In the genomic region with DNA sequence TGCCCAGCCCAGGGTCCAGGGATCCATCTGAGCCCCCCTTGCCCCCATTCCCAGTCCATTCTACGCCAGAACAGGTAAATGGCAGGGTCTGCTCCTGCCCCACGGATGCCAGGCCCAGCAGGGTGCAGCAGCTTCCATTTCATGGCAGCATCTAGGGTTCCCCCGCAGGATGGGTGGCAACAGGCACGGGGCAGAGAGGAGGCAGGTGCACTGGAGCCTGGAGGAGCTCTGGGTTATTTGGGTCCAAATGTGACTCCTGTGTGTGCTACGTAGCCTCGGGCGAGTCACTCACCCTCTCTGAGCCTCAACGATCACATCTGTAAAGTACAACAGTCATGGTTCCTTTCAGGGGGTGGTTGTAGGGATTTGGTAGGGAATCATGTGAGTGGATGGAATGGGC, we compare ENCODE assay signal across 1 cellular context.
TF ChIP-seq lines count a peak whose summit lies in the region.

No MANE protein-coding gene starts in this region.

TF ChIP-seq in K562, 482 proteins besides CTCF, POLR2A, EP300 and RAD21:
- TF ChIP-seq NR4A1 (CRISPR knock-in tag; IDR thresholded peaks at IDR 0.05) (no peak), NR4A1 (tag; IDR thresholded peaks at IDR 0.05) (no peak), YBX1 (IDR thresholded peaks at IDR 0.05) (no peak), ZNF41 (CRISPR knock-in tag; conservative IDR thresholded peaks at IDR 0.05) (no peak), ZNF512 (tag; IDR thresholded peaks at IDR 0.05) (no peak), SAFB2 (IDR thresholded peaks at IDR 0.05; ENCODE audit: borderline replicate concordance, low read depth, low read length, severe bottlenecking) (no peak), C11orf30 (IDR thresholded peaks at IDR 0.05; ENCODE audit: low read depth) (no peak), RFX5 (IDR thresholded peaks at IDR 0.05; ENCODE audit: low read depth, low read length) (no peak), SREBF2 (CRISPR knock-in tag; IDR thresholded peaks at IDR 0.05) (no peak), NCOR1 (IDR thresholded peaks at IDR 0.05) (no peak), ARID3A (IDR thresholded peaks at IDR 0.05; ENCODE audit: borderline replicate concordance, low read depth, low read length) (no peak)
- TF ChIP-seq, protein P1, sequence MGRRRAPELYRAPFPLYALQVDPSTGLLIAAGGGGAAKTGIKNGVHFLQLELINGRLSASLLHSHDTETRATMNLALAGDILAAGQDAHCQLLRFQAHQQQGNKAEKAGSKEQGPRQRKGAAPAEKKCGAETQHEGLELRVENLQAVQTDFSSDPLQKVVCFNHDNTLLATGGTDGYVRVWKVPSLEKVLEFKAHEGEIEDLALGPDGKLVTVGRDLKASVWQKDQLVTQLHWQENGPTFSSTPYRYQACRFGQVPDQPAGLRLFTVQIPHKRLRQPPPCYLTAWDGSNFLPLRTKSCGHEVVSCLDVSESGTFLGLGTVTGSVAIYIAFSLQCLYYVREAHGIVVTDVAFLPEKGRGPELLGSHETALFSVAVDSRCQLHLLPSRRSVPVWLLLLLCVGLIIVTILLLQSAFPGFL (CRISPR knock-in tag; IDR thresholded peaks at IDR 0.05) = no peak
